In genomic region chr12:55736076-55736475, GRCh38 we compare ENCODE assay signal across 20 cellular contexts. TPM values are rescaled to one million over a fixed set of nuclear protein-coding genes. Genes with fewer than 3 reads are reported as not detected.
A peak's percentile ranks its signal among the peaks of the same experiment; 100 is the strongest.
DNase-seq lines count a peak whose midpoint lies in the region; ATAC-seq, FAIRE-seq and TF ChIP-seq lines count a peak whose summit lies in the region.
"Had no signal": no experiment of that assay in that cellular context is flagged by ENCODE, and none has a peak within 500 bp of the region (broad histone marks: within the 10 kb centered on the region; RNA-seq: fewer than 3 reads in every experiment).

No MANE protein-coding gene starts in this region.

- H3K4me1 Mint-ChIP-seq in astrocyte (ENCODE audit: low read depth, unreplicated experiment), result peaks cover 12% of the 10 kb centered on the region

- no peaks in the 10 kb centered on the region for H3K9me3 ChIP-seq in astrocyte (ENCODE audit: insufficient read depth, low read depth, low read length)
- no peaks in the 10 kb centered on the region for H3K9me3 ChIP-seq in sigmoid colon
- H3K9me3 ChIP-seq: SJCRH30 had no signal

- no peaks in the 10 kb centered on the region for H3K36me3 ChIP-seq in astrocyte (ENCODE audit: insufficient read depth, low read length)
- H3K36me3 ChIP-seq in sigmoid colon, result no peaks in the 10 kb centered on the region
- H3K36me3 ChIP-seq: SJCRH30 had no signal

- no peak for TF ChIP-seq CTCF in astrocyte (IDR thresholded peaks at IDR 0.05; ENCODE audit: insufficient read depth, low read depth, low read length)
- TF ChIP-seq CTCF in sigmoid colon (IDR thresholded peaks at IDR 0.05), result no peak

- intact Hi-C loops in sigmoid colon (cut with DNase I), result loop anchor here (5.0 kb wide), 1 partner anchor 81 kb away; the partner anchor contains the start of genes ORMDL2 and SARNP

- no peaks in the 10 kb centered on the region for H3K36me3 Mint-ChIP-seq in astrocyte (ENCODE audit: low read depth, unreplicated experiment)

- H3K27ac ChIP-seq in astrocyte (ENCODE audit: low read depth, low read length) (no peak overlapping the region), sigmoid colon (no peak overlapping the region)
- H3K27ac ChIP-seq: 22Rv1, SJCRH30 had no signal

- no peaks in the 10 kb centered on the region for H3K27me3 ChIP-seq in astrocyte (ENCODE audit: insufficient read depth, low read length)
- H3K27me3 ChIP-seq in sigmoid colon, result no peaks in the 10 kb centered on the region
- H3K27me3 ChIP-seq: SJCRH30 had no signal

- H3K4me3 ChIP-seq in astrocyte (ENCODE audit: insufficient read depth, low read depth, low read length), result no peak overlapping the region
- H3K4me3 ChIP-seq in sigmoid colon, result no peak overlapping the region
- H3K4me3 ChIP-seq: GM23338, SJCRH30 had no signal

- no peak for TF ChIP-seq POLR2A in sigmoid colon (IDR thresholded peaks at IDR 0.05)

- H3K27me3 Mint-ChIP-seq in astrocyte (ENCODE audit: low read depth, unreplicated experiment), result no peaks in the 10 kb centered on the region

- H4K20me1 ChIP-seq in astrocyte (ENCODE audit: insufficient read depth, low read length), result peaks cover 6% of the 10 kb centered on the region

- DNase-seq in activated CD4-positive, CD25-positive, alpha-beta regulatory T cell treated with anti-CD3 and anti-CD28 coated beads, Interleukin-2, amount 50 U/mL, for 72 hours, result peak; percentile 12
- DNase-seq in activated CD4-positive, CD25-positive, alpha-beta regulatory T cell (lab: John Stamatoyannopoulos, UW), result no peak
- DNase-seq in astrocyte (ENCODE audit: low read depth) (no peak), mesenteric fat pad (ENCODE audit: low spot score) (peak; percentile 18), sigmoid colon (peak; percentile 51)
- no peak for DNase-seq in activated CD8-positive, alpha-beta memory T cell treated with anti-CD3 and anti-CD28 coated beads, Interleukin-2, amount 50 U/mL, for 4 hours
- no peak for DNase-seq in stimulated activated CD4-positive, alpha-beta T cell treated with anti-CD3 and anti-CD28 coated beads, Interleukin-15, amount 100 ng/mL, for 24 hours
- DNase-seq: DND-41, KG1, NCI-H1436 treated with DMSO at 0.1 percent for 48 hours, NCI-H2081, NCI-H510A, NCI-H774, PC-3, SJCRH30 had no signal

- WGBS in sigmoid colon, 2 donors, result 62 to 67% methylated on average over 3 of the region's 3 CpGs

- H3K4me2 ChIP-seq in astrocyte (ENCODE audit: low read length), result no peak overlapping the region
- H3K4me2 ChIP-seq: GM23338 had no signal

- no peak for ATAC-seq in GM21528 (IDR thresholded peaks at IDR 0.05; ENCODE audit: low FRiP score, unreplicated experiment)

- TF ChIP-seq EP300 in sigmoid colon (IDR thresholded peaks at IDR 0.05), result no peak

- FAIRE-seq in astrocyte (lab: Jason Lieb, UNC), result no peak
- FAIRE-seq: G401.6, GM18507 had no signal

- H3K27ac Mint-ChIP-seq in astrocyte (ENCODE audit: unreplicated experiment), result no peak overlapping the region

- H3K4me1 ChIP-seq in astrocyte (ENCODE audit: insufficient read depth, low read length) (peaks cover 12% of the 10 kb centered on the region), sigmoid colon (peaks cover 0 to 30% (median 19%) of the 10 kb centered on the region in 4 donors)

- H2AFZ ChIP-seq in astrocyte (ENCODE audit: low read depth, low read length), result no peak overlapping the region
- H2AFZ ChIP-seq: GM23338 had no signal

- no peaks in the 10 kb centered on the region for H3K9me3 Mint-ChIP-seq in astrocyte (ENCODE audit: unreplicated experiment)
- H3K9me3 Mint-ChIP-seq: GM23338 had no signal

- no peak overlapping the region for H3K9ac ChIP-seq in astrocyte (ENCODE audit: low read length)

- H3K4me3 Mint-ChIP-seq in astrocyte (ENCODE audit: unreplicated experiment), result peak overlapping the region; percentile 45
- H3K4me3 Mint-ChIP-seq: GM23338 had no signal

- H3K79me2 ChIP-seq in astrocyte (ENCODE audit: insufficient read depth, low read length), result peaks cover 6% of the 10 kb centered on the region

RNA-seq across cellular contexts. Expression of gene GDF11, which starts 6.8 kb away (rescaled TPM):
- total RNA-seq in astrocyte (25.3 and 28.9 TPM in 2 replicates), mesenteric fat pad (5.8 TPM), sigmoid colon (10 to 100 TPM in 1 of 4 donors, 1 to 10 TPM in 3; 4.3 to 12.2 (median 4.6) TPM)
- polyA plus RNA-seq in sigmoid colon, result 1 to 10 TPM; 1.2 to 3.9 (median 2.4) TPM

RNA-seq across cellular contexts. Expression of gene CD63, which starts 7.3 kb away (rescaled TPM):
- total RNA-seq in astrocyte, result 965 and 1,014 TPM in 2 replicates
- 1,545 TPM for total RNA-seq in mesenteric fat pad
- total RNA-seq in sigmoid colon, result 100 to 1,000 TPM; 670 to 933 (median 849) TPM
- polyA plus RNA-seq in sigmoid colon, result 1,000 to 10,000 TPM in 1 of 3 donors, 100 to 1,000 TPM in 2; 450 to 1,058 (median 486) TPM

RNA-seq across cellular contexts. Expression of gene RDH5, which starts 15.9 kb away (rescaled TPM):
- total RNA-seq in astrocyte (1.4 and 2.1 TPM in 2 replicates), mesenteric fat pad (123 TPM), sigmoid colon (10 to 100 TPM; 11.2 to 37.5 (median 32.1) TPM)
- 10 to 100 TPM in 2 of 3 donors, 1 to 10 TPM in 1; 8.4 to 34.4 (median 27.1) TPM for polyA plus RNA-seq in sigmoid colon

RNA-seq across cellular contexts. Expression of gene BLOC1S1, which starts 20.2 kb away (rescaled TPM):
- 49.2 and 51.0 TPM in 2 replicates for total RNA-seq in astrocyte
- total RNA-seq in mesenteric fat pad, result 136 TPM
- total RNA-seq in sigmoid colon, result 100 to 1,000 TPM; 173 to 356 (median 317) TPM
- polyA plus RNA-seq in sigmoid colon, result 100 to 1,000 TPM; 329 to 655 (median 634) TPM

RNA-seq across cellular contexts. Expression of gene ITGA7, which starts 28.4 kb away (rescaled TPM):
- total RNA-seq in astrocyte (20.4 and 26.5 TPM in 2 replicates), mesenteric fat pad (536 TPM), sigmoid colon (100 to 1,000 TPM in 3 of 4 donors, 10 to 100 TPM in 1; 66.6 to 588 (median 204) TPM)
- 10 to 100 TPM in 1 of 3 donors, 1 to 10 TPM in 2; 1.8 to 21.0 (median 3.6) TPM for polyA plus RNA-seq in sigmoid colon

Comparison
In these comparisons a context has a peak if more than half of its experiments do, and no peak if none do; other contexts are left out.
1. DNase-seq: peak in activated CD4-positive, CD25-positive, alpha-beta regulatory T cell treated with anti-CD3 and anti-CD28 coated beads, Interleukin-2, amount 50 U/mL, for 72 hours (single experiment), mesenteric fat pad (single experiment) and sigmoid colon (single experiment); none in activated CD4-positive, CD25-positive, alpha-beta regulatory T cell (0 of 4), astrocyte (single experiment), activated CD8-positive, alpha-beta memory T cell treated with anti-CD3 and anti-CD28 coated beads, Interleukin-2, amount 50 U/mL, for 4 hours (single experiment) and stimulated activated CD4-positive, alpha-beta T cell treated with anti-CD3 and anti-CD28 coated beads, Interleukin-15, amount 100 ng/mL, for 24 hours (single experiment).